Comparison of ENCODE assay signal across 23 cellular contexts in genomic region chr4:14018191-14018853, GRCh38.
"Had no signal": no experiment of that assay in that cellular context is flagged by ENCODE, and none has a peak within 500 bp of the region (broad histone marks: within the 10 kb centered on the region; RNA-seq: fewer than 3 reads in every experiment).

No MANE protein-coding gene starts in this region.

- H3K4me1 Mint-ChIP-seq: activated naive CD4-positive, alpha-beta T cell treated with anti-CD3 and anti-CD28 coated beads, Interleukin-2, amount 10 ng/mL, durations not matched to agents 7 days and 5 days; activated naive CD8-positive, alpha-beta T cell treated with anti-CD3 and anti-CD28 coated beads for 36 hours had no signal

- ATAC-seq: activated CD4-positive, CD25-positive, alpha-beta regulatory T cell treated with anti-CD3 and anti-CD28 coated beads, Interleukin-2, amount 50 U/mL, for 24 hours; activated CD8-positive, alpha-beta T cell treated with anti-CD3 and anti-CD28 coated beads for 36 hours; activated T-cell treated with anti-CD3 and anti-CD28 coated beads, Interleukin-2, amount 50 U/mL, for 72 hours had no signal

- H3K27ac Mint-ChIP-seq: activated CD8-positive, alpha-beta T cell treated with anti-CD3 and anti-CD28 coated beads for 36 hours; activated naive CD4-positive, alpha-beta T cell treated with anti-CD3 and anti-CD28 coated beads, Interleukin-2, amount 10 ng/mL, durations not matched to agents 7 days and 5 days; activated naive CD8-positive, alpha-beta T cell treated with anti-CD3 and anti-CD28 coated beads for 36 hours; activated T-cell treated with anti-CD3 and anti-CD28 coated beads, Interleukin-2, amount 50 U/mL, for 72 hours; activated T-helper 2 cell treated with anti-CD3 and anti-CD28 coated beads, Interferon-gamma antibody, Interleukin-2, Interleukin-4, amounts not matched to agents 10 μg/mL and 5 μg/mL and 100 μg/mL, durations not matched to agents 14 hours and 24 hours and 36 hours had no signal

- H3K36me3 Mint-ChIP-seq: activated naive CD4-positive, alpha-beta T cell treated with anti-CD3 and anti-CD28 coated beads, Interleukin-2, amount 10 ng/mL, durations not matched to agents 7 days and 5 days; activated naive CD8-positive, alpha-beta T cell treated with anti-CD3 and anti-CD28 coated beads for 36 hours had no signal

- H3K27me3 Mint-ChIP-seq: activated CD8-positive, alpha-beta T cell treated with anti-CD3 and anti-CD28 coated beads for 36 hours; activated naive CD4-positive, alpha-beta T cell treated with anti-CD3 and anti-CD28 coated beads, Interleukin-2, amount 10 ng/mL, durations not matched to agents 7 days and 5 days; activated naive CD8-positive, alpha-beta T cell treated with anti-CD3 and anti-CD28 coated beads for 36 hours had no signal

- H3K4me3 Mint-ChIP-seq: activated CD8-positive, alpha-beta T cell treated with anti-CD3 and anti-CD28 coated beads for 36 hours; activated naive CD4-positive, alpha-beta T cell treated with anti-CD3 and anti-CD28 coated beads, Interleukin-2, amount 10 ng/mL, durations not matched to agents 7 days and 5 days; activated naive CD8-positive, alpha-beta T cell treated with anti-CD3 and anti-CD28 coated beads for 36 hours; activated T-cell treated with anti-CD3 and anti-CD28 coated beads, Interleukin-2, amount 50 U/mL, for 72 hours had no signal

- H3K36me3 ChIP-seq: MG63 had no signal

- H3K4me3 ChIP-seq: MG63 had no signal

- H3K27me3 ChIP-seq: MG63 had no signal

- DNase-seq: activated CD4-positive, alpha-beta T cell treated with anti-CD3 and anti-CD28 coated beads for 4 hours; activated CD8-positive, alpha-beta memory T cell treated with anti-CD3 and anti-CD28 coated beads, Interleukin-2, amount 50 U/mL, for 4 hours; activated CD8-positive, alpha-beta T cell treated with anti-CD3 and anti-CD28 coated beads for 36 hours; activated gamma-delta T cell treated with Interleukin-2 at 50 U/mL for 16 hours; activated naive CD4-positive, alpha-beta T cell treated with anti-CD3 and anti-CD28 coated beads, Interleukin-2, amount 10 ng/mL, durations not matched to agents 7 days and 5 days; activated naive CD8-positive, alpha-beta T cell treated with anti-CD3 and anti-CD28 coated beads for 36 hours; activated T-cell treated with anti-CD3 and anti-CD28 coated beads, Interleukin-2, amount 50 U/mL, for 72 hours; anterior cingulate cortex; Kasumi-1; KBM-7; MG63; NCI-H1105; NCI-H1436; NCI-H1694 treated with DMSO at 0.1 percent for 48 hours; NCI-H2029 treated with DMSO at 0.1 percent for 48 hours; NCI-H2227 treated with DMSO at 0.1 percent for 48 hours; NCI-H446 treated with DMSO at 0.1 percent for 48 hours; NCI-H524 treated with DMSO at 0.1 percent for 48 hours; NCI-H748 treated with DMSO at 0.1 percent for 48 hours; SIG-M5; T-helper 1 cell had no signal
